Comparison of ENCODE assay signal across 15 cellular contexts in the genomic region with DNA sequence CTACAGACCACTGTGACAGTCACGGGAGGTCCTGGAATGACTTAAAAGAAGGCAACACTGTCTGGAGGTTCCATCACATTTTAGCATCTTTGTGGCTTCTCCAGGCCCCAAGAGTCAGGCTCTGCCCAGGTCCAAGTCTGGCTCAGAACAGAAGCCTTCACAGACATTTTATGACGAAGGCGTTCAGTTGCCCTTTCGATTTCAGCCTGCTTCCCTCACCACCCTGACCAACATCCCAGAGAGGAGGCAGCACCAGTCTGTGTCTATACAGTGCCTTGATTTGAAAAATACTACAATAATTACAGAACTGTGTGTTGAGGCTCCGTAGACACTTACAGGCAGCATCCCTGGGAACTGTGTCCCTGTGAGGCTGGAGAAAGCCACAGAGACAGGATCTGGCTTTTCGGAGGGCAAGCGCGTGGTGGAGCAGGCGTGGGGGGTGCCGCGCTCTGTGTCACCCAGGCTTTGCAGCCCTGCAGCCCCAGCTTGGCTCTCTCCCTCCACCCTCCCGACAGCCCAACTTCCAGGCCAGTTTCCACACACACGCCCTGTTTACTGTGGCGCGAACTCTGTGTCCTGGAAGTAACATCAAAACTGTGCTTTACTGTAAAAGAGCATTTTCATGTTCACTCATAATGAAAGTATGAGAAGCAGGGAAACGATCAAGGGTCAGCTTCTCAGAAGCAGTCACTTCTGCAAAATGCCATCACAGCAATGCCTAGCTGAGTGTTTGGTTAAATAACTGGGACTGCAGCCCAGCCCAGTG.
DNase-seq lines count a peak whose midpoint lies in the region; ATAC-seq, FAIRE-seq and TF ChIP-seq lines count a peak whose summit lies in the region.
"Had no signal": no experiment of that assay in that cellular context is flagged by ENCODE, and none has a peak within 500 bp of the region (broad histone marks: within the 10 kb centered on the region; RNA-seq: fewer than 3 reads in every experiment).

No MANE protein-coding gene starts in this region.

- H3K9me3 ChIP-seq in SU-DHL-6 (ENCODE audit: insufficient read depth, low read length) (no peaks in the 10 kb centered on the region), gastrocnemius medialis (no peaks in the 10 kb centered on the region)

- H3F3A ChIP-seq in SU-DHL-6 (ENCODE audit: insufficient read depth) = peaks cover 5% of the 10 kb centered on the region

- H3K4me3 ChIP-seq in SU-DHL-6 (ENCODE audit: insufficient read depth, low read length, poor library complexity, severe bottlenecking) (no peak overlapping the region), gastrocnemius medialis (no peak overlapping the region)
- H3K4me3 ChIP-seq: GM23338 had no signal

- H3K9me3 Mint-ChIP-seq in stimulated activated effector memory CD8-positive, alpha-beta T cell treated with anti-CD3 and anti-CD28 coated beads, Interleukin-12 subunit alpha, Interleukin-12 subunit beta, amount 100 ng/mL, for 72 hours = no peaks in the 10 kb centered on the region
- H3K9me3 Mint-ChIP-seq: activated naive CD8-positive, alpha-beta T cell treated with anti-CD3 and anti-CD28 coated beads, Interleukin-2, amount 50 U/mL, for 24 hours; CD4-positive, alpha-beta memory T cell; GM23338; neural crest cell had no signal

- H4K20me1 ChIP-seq in SU-DHL-6 (ENCODE audit: low read depth, low read length) = no peaks in the 10 kb centered on the region

- peak; percentile 59 for ATAC-seq in GM18870 (IDR thresholded peaks at IDR 0.05; ENCODE audit: unreplicated experiment)
- peak; percentile 72 for ATAC-seq in HG02798 (IDR thresholded peaks at IDR 0.05; ENCODE audit: poor library complexity, unreplicated experiment)
- ATAC-seq in stimulated activated effector memory CD8-positive, alpha-beta T cell treated with anti-CD3 and anti-CD28 coated beads, Interleukin-12 subunit alpha, Interleukin-12 subunit beta, amount 100 ng/mL, for 72 hours = peak; percentile 35
- no peak for ATAC-seq in gastrocnemius medialis
- ATAC-seq: activated naive CD8-positive, alpha-beta T cell treated with anti-CD3 and anti-CD28 coated beads, Interleukin-2, amount 50 U/mL, for 24 hours; GM23338; PC-3 had no signal

- H3K4me1 ChIP-seq in gastrocnemius medialis = no peaks in the 10 kb centered on the region

- in situ Hi-C loops in gastrocnemius medialis (cut with MboI; ENCODE audit: low sequenced_read_pairs in 4 of 4) = no loop called here

- H3K27me3 ChIP-seq in SU-DHL-6 (ENCODE audit: low read length) (no peaks in the 10 kb centered on the region), gastrocnemius medialis (no peaks in the 10 kb centered on the region)

- FAIRE-seq in RCC 7860 (lab: Jason Lieb, UNC) = no peak
- FAIRE-seq: colon had no signal

- peak overlapping the region; percentile 31; the same call in 1 of the 2 replicates for H3K9ac ChIP-seq in SU-DHL-6 (ENCODE audit: low read length)
- H3K9ac ChIP-seq: KMS-11 had no signal

- H3K36me3 ChIP-seq in SU-DHL-6 (ENCODE audit: low read length) = no peaks in the 10 kb centered on the region
- H3K36me3 ChIP-seq in gastrocnemius medialis = no peaks in the 10 kb centered on the region

- H3K4me2 ChIP-seq in SU-DHL-6 (ENCODE audit: low read depth, low read length, poor library complexity, severe bottlenecking) = peak overlapping the region; percentile 45
- H3K4me2 ChIP-seq: GM23338, KMS-11 had no signal

- TF ChIP-seq CTCF in SU-DHL-6 (IDR thresholded peaks at IDR 0.05; ENCODE audit: insufficient read depth, low read length, poor library complexity, severe bottlenecking) (no peak), gastrocnemius medialis (IDR thresholded peaks at IDR 0.05 in 4 of 5, conservative IDR thresholded peaks at IDR 0.05 in 1 of 5) (no peak)

- no peaks in the 10 kb centered on the region for H3K36me3 Mint-ChIP-seq in stimulated activated effector memory CD8-positive, alpha-beta T cell treated with anti-CD3 and anti-CD28 coated beads, Interleukin-12 subunit alpha, Interleukin-12 subunit beta, amount 100 ng/mL, for 72 hours
- H3K36me3 Mint-ChIP-seq: CD4-positive, alpha-beta memory T cell had no signal

- H3K79me2 ChIP-seq in SU-DHL-6 (ENCODE audit: insufficient read depth, low read length) = no peaks in the 10 kb centered on the region

- H3K9me2 ChIP-seq in SU-DHL-6 (replicated peaks; ENCODE audit: insufficient read depth, low read length) = no peaks in the 10 kb centered on the region

- no peak overlapping the region for H2AFZ ChIP-seq in SU-DHL-6 (ENCODE audit: low read depth, low read length, severe bottlenecking)
- H2AFZ ChIP-seq: GM23338 had no signal

- DNase-seq in stimulated activated effector memory CD8-positive, alpha-beta T cell treated with anti-CD3 and anti-CD28 coated beads, Interleukin-12 subunit alpha, Interleukin-12 subunit beta, amount 100 ng/mL, for 72 hours (ENCODE audit: low spot score in 2 of 2) = no peak
- DNase-seq in activated effector memory CD4-positive, alpha-beta T cell treated with Interleukin-2 at 50 U/mL for 16 hours = no peak
- DNase-seq in gastrocnemius medialis (no peak), RCC 7860 (ENCODE audit: low spot score) (no peak)
- DNase-seq in activated CD8-positive, alpha-beta memory T cell treated with anti-CD3 and anti-CD28 coated beads, Interleukin-2, amount 50 U/mL, for 4 hours = no peak
- DNase-seq: activated naive CD8-positive, alpha-beta T cell treated with anti-CD3 and anti-CD28 coated beads, Interleukin-2, amount 50 U/mL, for 24 hours; CD4-positive, alpha-beta memory T cell; PC-3 had no signal

- TF ChIP-seq POLR2A in gastrocnemius medialis (IDR thresholded peaks at IDR 0.05) = no peak

- H3K27ac ChIP-seq in SU-DHL-6 (ENCODE audit: low read depth, low read length) (no peak overlapping the region), gastrocnemius medialis (no peak overlapping the region)
- H3K27ac ChIP-seq: KMS-11 had no signal

- H3K4me3 Mint-ChIP-seq in stimulated activated effector memory CD8-positive, alpha-beta T cell treated with anti-CD3 and anti-CD28 coated beads, Interleukin-12 subunit alpha, Interleukin-12 subunit beta, amount 100 ng/mL, for 72 hours = peak overlapping the region; percentile 30
- H3K4me3 Mint-ChIP-seq: activated naive CD8-positive, alpha-beta T cell treated with anti-CD3 and anti-CD28 coated beads, Interleukin-2, amount 50 U/mL, for 24 hours; GM23338; neural crest cell had no signal

- no peak overlapping the region for H3K27ac Mint-ChIP-seq in stimulated activated effector memory CD8-positive, alpha-beta T cell treated with anti-CD3 and anti-CD28 coated beads, Interleukin-12 subunit alpha, Interleukin-12 subunit beta, amount 100 ng/mL, for 72 hours
- H3K27ac Mint-ChIP-seq: activated naive CD8-positive, alpha-beta T cell treated with anti-CD3 and anti-CD28 coated beads, Interleukin-2, amount 50 U/mL, for 24 hours; GM23338 had no signal

- intact Hi-C loops in gastrocnemius medialis (cut with DNase I; ENCODE audit: low total_unique reads) = no loop called here

- H3K4me1 Mint-ChIP-seq in stimulated activated effector memory CD8-positive, alpha-beta T cell treated with anti-CD3 and anti-CD28 coated beads, Interleukin-12 subunit alpha, Interleukin-12 subunit beta, amount 100 ng/mL, for 72 hours = peaks cover 30% of the 10 kb centered on the region

Comparison
In these comparisons a context has a peak if more than half of its experiments do, and no peak if none do; other contexts are left out.
1. ATAC-seq: peak in GM18870 (single experiment), HG02798 (single experiment) and stimulated activated effector memory CD8-positive, alpha-beta T cell treated with anti-CD3 and anti-CD28 coated beads, Interleukin-12 subunit alpha, Interleukin-12 subunit beta, amount 100 ng/mL, for 72 hours (single experiment); none in gastrocnemius medialis (0 of 2).